ENCODE assay signal across 8 cellular contexts in genomic region chr7:74206589-74207120, GRCh38. TPM values are rescaled to one million over a fixed set of nuclear protein-coding genes. Genes with fewer than 3 reads are reported as not detected.
DNase-seq lines count a peak whose midpoint lies in the region; ATAC-seq and TF ChIP-seq lines count a peak whose summit lies in the region.

No MANE protein-coding gene starts in this region.

- H2AK9ac ChIP-seq in IMR-90 (replicated peaks; ENCODE audit: low read depth, low read length, poor library complexity), result peak overlapping the region; percentile 17

- TF ChIP-seq RAD21 in IMR-90 (IDR thresholded peaks at IDR 0.05; ENCODE audit: low read length), result peak; percentile 93
- peak; percentile 78 for TF ChIP-seq RAD21 in neural cell (conservative IDR thresholded peaks at IDR 0.05)

- no peaks in the 10 kb centered on the region for H3F3A ChIP-seq in neural cell (ENCODE audit: insufficient read depth, low read length, poor library complexity, severe bottlenecking)

- ATAC-seq in IMR-90 (ENCODE audit: low read depth) (peak; percentile 90), GM19397 (IDR thresholded peaks at IDR 0.05; ENCODE audit: unreplicated experiment) (no peak)

- H3K9ac ChIP-seq in IMR-90 (ENCODE audit: low read depth, low read length), result no peak overlapping the region; the same call in 1 of the 2 replicates
- H3K9ac ChIP-seq in neural cell (ENCODE audit: low read length), result no peak overlapping the region

- in situ Hi-C loops in G401 (cut with HindIII; ENCODE audit: low sequenced_read_pairs) (no loop called here), IMR-90 (cut with MboI; ENCODE audit: low sequenced_read_pairs) (loop anchor here (5.0 to 25.0 kb wide), 3 partner anchors 196 to 356 kb away; partner anchors contain the start of gene TMEM270)

- H3K18ac ChIP-seq in IMR-90 (ENCODE audit: low read depth, low read length), result no peak overlapping the region

- H3K27me3 ChIP-seq in IMR-90 (ENCODE audit: control insufficient read depth, insufficient read depth, low read length) (no peaks in the 10 kb centered on the region), neural cell (ENCODE audit: insufficient read depth, low read depth, low read length) (no peaks in the 10 kb centered on the region)

- dilution Hi-C loops in IMR-90 (cut with HindIII; ENCODE audit: low sequenced_read_pairs, unreplicated experiment), result no loop called here

- no peak overlapping the region for H3K14ac ChIP-seq in IMR-90 (replicated peaks; ENCODE audit: low read depth, low read length)

- intact Hi-C loops in IMR-90 (cut with micrococcal nuclease), result loop anchor here (1.0 to 5.0 kb wide), 4 partner anchors 86 to 356 kb away; no protein-coding TSS in a partner anchor

- H2BK120ac ChIP-seq in IMR-90 (ENCODE audit: low read depth, low read length), result no peak overlapping the region

- peak overlapping the region; percentile 16; the same call in 1 of the 2 replicates for H4K91ac ChIP-seq in IMR-90 (ENCODE audit: insufficient read depth, low read depth, low read length)

- WGBS in IMR-90 (ENCODE audit: extremely low coverage in 2 of 2, insufficient read length in 1 of 2), 2 experiments, result 57% methylated on average over 7 of the region's 23 CpGs; no CpG with 5 or more reads in 1 of the 2 experiments

- CTCF ChIA-PET in IMR-90 (lab: Yijun Ruan, JAX), result interaction anchor here (0.6 to 2.6 kb wide), 12 partner anchors 28 to 384 kb away, joined by 3 to 20 read pairs (median 4); partner anchors contain the start of gene CLIP2

- H3K4me3 ChIP-seq in IMR-90 (ENCODE audit: insufficient read depth, low read depth, low read length) (no peak overlapping the region), neural cell (ENCODE audit: low read length) (peak overlapping the region; percentile 40)

- H4K20me1 ChIP-seq in IMR-90 (ENCODE audit: insufficient read depth, low read length), result 0 out of 2 replicates have a peak, but pooled peaks cover 3% of the 10 kb centered on the region
- no peaks in the 10 kb centered on the region for H4K20me1 ChIP-seq in neural cell (ENCODE audit: insufficient read depth)

- H3K79me1 ChIP-seq in IMR-90 (ENCODE audit: low read depth in 1 of 2, low read length in 2 of 2), result no peaks in the 10 kb centered on the region

- TF ChIP-seq POLR2A in IMR-90 (IDR thresholded peaks at IDR 0.05; ENCODE audit: low read depth, low read length), result peak; percentile 46; the same call in 1 of the 2 replicates

- H4K8ac ChIP-seq in IMR-90 (ENCODE audit: low read depth in 2 of 2, low read length in 2 of 2), result peak overlapping the region in 1 of 2 experiments; percentile 57; a peak in 1 of 4 replicates

- peak; percentile 91 for TF ChIP-seq CTCF in IMR-90 (conservative IDR thresholded peaks at IDR 0.05; ENCODE audit: low read depth, low read length)
- TF ChIP-seq CTCF in neural cell (IDR thresholded peaks at IDR 0.05; ENCODE audit: poor library complexity, severe bottlenecking), result peak; percentile 98

- H2BK5ac ChIP-seq in IMR-90 (ENCODE audit: low read depth, low read length, poor library complexity, severe bottlenecking), result no peak overlapping the region

- no peaks in the 10 kb centered on the region for H3K9me2 ChIP-seq in neural cell (ENCODE audit: insufficient read depth, low read length)

- peak overlapping the region; percentile 95 for H2AFZ ChIP-seq in IMR-90 (replicated peaks; ENCODE audit: low read length, poor library complexity)
- H2AFZ ChIP-seq in neural cell (ENCODE audit: low read depth, low read length), result no peak overlapping the region

- H3K9me3 ChIP-seq in IMR-90 (ENCODE audit: control insufficient read depth, insufficient read depth, low read length) (no peaks in the 10 kb centered on the region), neural cell (ENCODE audit: low read length) (no peaks in the 10 kb centered on the region)

- H3K36me3 ChIP-seq in IMR-90 (ENCODE audit: control insufficient read depth, insufficient read depth, low read length), result no peaks in the 10 kb centered on the region
- H3K36me3 ChIP-seq in neural cell (ENCODE audit: insufficient read depth, low read length), result no peaks in the 10 kb centered on the region

- peaks cover 4% of the 10 kb centered on the region; the same call in 1 of the 2 replicates for H3K4me1 ChIP-seq in IMR-90 (ENCODE audit: control insufficient read depth, insufficient read depth, low read length)

- H4K5ac ChIP-seq in IMR-90 (ENCODE audit: low read depth, low read length), result no peak overlapping the region

- no peak overlapping the region for H3K23ac ChIP-seq in IMR-90 (ENCODE audit: low read depth, low read length)

- TF ChIP-seq EP300 in neural cell (conservative IDR thresholded peaks at IDR 0.05; ENCODE audit: poor library complexity, severe bottlenecking), result no peak

- BruUV-seq in IMR-90 (replicated peaks; lab: Mats Ljungman, UMichigan), result no TSS peak

- H3K27ac ChIP-seq in IMR-90 (ENCODE audit: insufficient read depth, low read length) (no peak overlapping the region), neural cell (ENCODE audit: low read length) (no peak overlapping the region)

- no peaks in the 10 kb centered on the region for H3K9me1 ChIP-seq in IMR-90 (ENCODE audit: insufficient read depth, low read length)

- H2BK20ac ChIP-seq in IMR-90 (ENCODE audit: low read depth, low read length), result 0 out of 2 replicates have a peak overlapping the region, but pooled peaks have one; percentile 57

- H2BK15ac ChIP-seq in IMR-90 (ENCODE audit: low read depth, low read length), result no peak overlapping the region; the same call in 2 of the 3 replicates

- peak; percentile 81 for DNase-seq in G401 (ENCODE audit: low spot score)
- peak; percentile 57 for DNase-seq in IMR-90
- peak; percentile 75 for DNase-seq in RKO (ENCODE audit: low spot score)
- DNase-seq in activated T-helper 1 cell treated with anti-CD3 and anti-CD28 coated beads, Interleukin-2, amount 50 U/mL, for 16 hours (ENCODE audit: low read depth in 1 of 2, low spot score in 1 of 2), result peak; percentile 60 to 76
- peak; percentile 70 for DNase-seq in fibroblast of peridontal ligament (ENCODE audit: extremely low read depth)
- peak; percentile 66 for DNase-seq in stimulated activated naive CD4-positive, alpha-beta T cell treated with Interleukin-2 at 50 U/mL for 16 hours (lab: John Stamatoyannopoulos, UW)

- H3K4me2 ChIP-seq in IMR-90 (ENCODE audit: low read depth, low read length), result peak overlapping the region; percentile 64
- no peak overlapping the region for H3K4me2 ChIP-seq in neural cell (ENCODE audit: low read length)

- POLR2A ChIA-PET in IMR-90 (lab: Charles Lee; ENCODE audit: unreplicated experiment), result interaction anchor here (0.5 to 0.8 kb wide), 3 partner anchors 16 to 194 kb away, joined by 4 to 10 read pairs (median 4); no protein-coding TSS in a partner anchor

- H3K79me2 ChIP-seq in neural cell (replicated peaks; ENCODE audit: insufficient read depth, low read length), result no peaks in the 10 kb centered on the region

- no peak overlapping the region for H3K56ac ChIP-seq in IMR-90 (ENCODE audit: extremely low read depth, insufficient read depth, low read length)

- H2AK5ac ChIP-seq in IMR-90 (ENCODE audit: low read depth, low read length), result peak overlapping the region; percentile 41; the same call in 1 of the 2 replicates

- H3K4ac ChIP-seq in IMR-90 (ENCODE audit: low read depth, low read length), result 0 out of 2 replicates have a peak overlapping the region, but pooled peaks have one; percentile 39

TF ChIP-seq in IMR-90, 13 proteins besides CTCF, POLR2A, EP300 and RAD21 (continues in another document):
- TF ChIP-seq RCOR1 (IDR thresholded peaks at IDR 0.05; ENCODE audit: insufficient replicate concordance, low read length), result no peak
- TF ChIP-seq RFX5 (IDR thresholded peaks at IDR 0.05; ENCODE audit: low read depth, low read length), result no peak

RNA-seq across cellular contexts. Expression of gene LAT2, which starts 3.2 kb away (rescaled TPM):
- not detected in 2 replicates for total RNA-seq in G401 (2014; rRNA removed; shearing (Covaris generic))
- under 0.01 and 0.36 TPM in 2 replicates for total RNA-seq in IMR-90 (2012; rRNA removed)
- polyA plus RNA-seq in IMR-90 (2012; rRNA removed) (0.50 and 0.77 TPM in 2 replicates), neural cell (2.6 and 3.7 TPM in 2 replicates)
- 0.41 and 0.60 TPM in 2 replicates for polyA plus RNA-seq in IMR-90 (2012; cell fraction: cytosol; rRNA removed)
- 3.3 and 4.1 TPM in 2 replicates for polyA plus RNA-seq in IMR-90 (2012; cell fraction: nucleus; rRNA removed; ENCODE audit: low replicate concordance)
- polyA minus RNA-seq in neural cell, result 0.69 TPM in 1 of 2 replicates, not detected in the other

RNA-seq across cellular contexts. Expression of gene EIF4H, which starts 32.5 kb away (rescaled TPM):
- 404 and 445 TPM in 2 replicates for total RNA-seq in G401 (2014; rRNA removed; shearing (Covaris generic))
- 241 and 269 TPM in 2 replicates for total RNA-seq in IMR-90 (2012; rRNA removed)
- 292 and 321 TPM in 2 replicates for polyA plus RNA-seq in IMR-90 (2012; rRNA removed)
- 244 and 296 TPM in 2 replicates for polyA plus RNA-seq in IMR-90 (2012; cell fraction: cytosol; rRNA removed)
- polyA plus RNA-seq in IMR-90 (2012; cell fraction: nucleus; rRNA removed; ENCODE audit: low replicate concordance), result 160 and 211 TPM in 2 replicates
- polyA plus RNA-seq in neural cell, result 170 and 180 TPM in 2 replicates
- polyA minus RNA-seq in neural cell, result 150 and 155 TPM in 2 replicates

RNA-seq across cellular contexts. Expression of gene RFC2, which starts 47.5 kb away (rescaled TPM):
- total RNA-seq in G401 (2014; rRNA removed; shearing (Covaris generic)), result 40.6 and 47.9 TPM in 2 replicates
- 33.9 and 37.8 TPM in 2 replicates for total RNA-seq in IMR-90 (2012; rRNA removed)
- polyA plus RNA-seq in IMR-90 (2012; rRNA removed) (23.2 and 25.2 TPM in 2 replicates), neural cell (20.9 and 35.3 TPM in 2 replicates)
- polyA plus RNA-seq in IMR-90 (2012; cell fraction: cytosol; rRNA removed), result 11.9 and 31.1 TPM in 2 replicates
- polyA plus RNA-seq in IMR-90 (2012; cell fraction: nucleus; rRNA removed; ENCODE audit: low replicate concordance), result 4.2 and 7.5 TPM in 2 replicates
- 22.7 and 23.4 TPM in 2 replicates for polyA minus RNA-seq in neural cell
